In genomic region chr12:9235519-9235918, GRCh38 we compare ENCODE assay signal across 8 cellular contexts. TPM values are rescaled to one million over a fixed set of nuclear protein-coding genes. Genes with fewer than 3 reads are reported as not detected.
"Had no signal": no experiment of that assay in that cellular context is flagged by ENCODE, and none has a peak within 500 bp of the region (broad histone marks: within the 10 kb centered on the region; RNA-seq: fewer than 3 reads in every experiment).

No MANE protein-coding gene starts in this region.

- H3K9me3 ChIP-seq: HAP-1 had no signal

- H3K36me3 ChIP-seq: HAP-1 had no signal

- H3K4me3 ChIP-seq: GM23248, GM23338, HAP-1 had no signal

- H2AFZ ChIP-seq: GM23248, GM23338 had no signal

- H3K27ac ChIP-seq: GM23248 had no signal

- H3K9ac ChIP-seq: GM23248 had no signal

- DNase-seq: GM23248, GOT3, H7, H9, HCEC 1CT, HFFc6 had no signal

- H3K4me2 ChIP-seq: GM23338 had no signal

RNA-seq across cellular contexts. Expression of gene PZP, which starts 27.3 kb away (rescaled TPM):
- polyA plus RNA-seq: GM23248 had no signal
